ENCODE assay signal across 9 cellular contexts in the genomic region with DNA sequence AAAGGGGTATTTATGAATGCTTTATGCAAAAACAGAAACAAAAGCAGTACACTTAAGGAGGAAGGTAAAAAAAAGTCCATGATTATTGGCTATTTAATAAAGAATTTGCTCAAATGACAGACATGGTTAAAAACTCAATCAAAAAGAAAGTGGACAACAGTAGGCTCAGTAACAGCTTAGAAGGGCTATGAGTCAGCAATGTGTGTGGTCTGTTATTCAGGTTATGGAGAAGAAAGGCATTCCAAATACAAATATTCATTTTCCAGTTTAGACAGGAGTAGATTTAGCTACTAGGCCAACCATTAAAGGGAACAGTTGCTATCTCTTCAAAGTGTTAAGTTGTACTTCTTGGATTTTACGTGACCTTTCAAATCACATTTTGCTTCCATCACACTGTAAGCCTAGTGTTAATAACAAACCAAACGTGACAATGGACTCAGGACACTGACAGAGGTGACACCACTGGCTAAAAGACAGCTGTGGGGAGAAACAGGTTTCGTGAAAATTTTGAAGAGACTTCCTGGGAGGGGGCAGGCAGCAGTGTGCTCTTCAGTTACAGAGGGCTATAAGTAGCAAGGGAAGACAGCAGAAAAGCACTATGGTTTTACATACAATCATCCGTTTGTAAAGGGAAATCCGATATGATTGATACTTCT. TPM values are rescaled to one million over a fixed set of nuclear protein-coding genes. Genes with fewer than 3 reads are reported as not detected.
A peak's percentile ranks its signal among the peaks of the same experiment; 100 is the strongest.
DNase-seq lines count a peak whose midpoint lies in the region; ATAC-seq and TF ChIP-seq lines count a peak whose summit lies in the region.
"Had no signal": no experiment of that assay in that cellular context is flagged by ENCODE, and none has a peak within 500 bp of the region (broad histone marks: within the 10 kb centered on the region; RNA-seq: fewer than 3 reads in every experiment).

No MANE protein-coding gene starts in this region.

- intact Hi-C loops in activated T-helper 2 cell treated with anti-CD3 and anti-CD28 coated beads, Interferon-gamma antibody, Interleukin-2, Interleukin-4, amounts not matched to agents 10 μg/mL and 5 μg/mL and 100 μg/mL, durations not matched to agents 14 hours and 24 hours and 36 hours (cut with micrococcal nuclease) = no loop called here
- intact Hi-C loops in thyroid gland (cut with DNase I) = no loop called here

- no peaks in the 10 kb centered on the region for H3K9me3 ChIP-seq in thyroid gland

- peaks cover 29% of the 10 kb centered on the region for H3K4me1 Mint-ChIP-seq in activated naive CD4-positive, alpha-beta T cell treated with anti-CD3 and anti-CD28 coated beads, Interleukin-2, amount 10 ng/mL, durations not matched to agents 7 days and 5 days
- peaks cover 21% of the 10 kb centered on the region for H3K4me1 Mint-ChIP-seq in activated T-helper 2 cell treated with anti-CD3 and anti-CD28 coated beads, Interferon-gamma antibody, Interleukin-2, Interleukin-4, amounts not matched to agents 10 μg/mL and 5 μg/mL and 100 μg/mL, durations not matched to agents 14 hours and 24 hours and 36 hours (ENCODE audit: low read depth)

- H3K27me3 ChIP-seq in thyroid gland = no peaks in the 10 kb centered on the region

- no peak for TF ChIP-seq POLR2A in thyroid gland (IDR thresholded peaks at IDR 0.05)

- DNase-seq in activated naive CD4-positive, alpha-beta T cell treated with anti-CD3 and anti-CD28 coated beads, Interleukin-2, amount 10 ng/mL, durations not matched to agents 7 days and 5 days = no peak
- no peak for DNase-seq in activated naive CD4-positive, alpha-beta T cell (lab: John Stamatoyannopoulos, UW)
- DNase-seq in activated T-helper 2 cell treated with anti-CD3 and anti-CD28 coated beads, Interferon-gamma antibody, Interleukin-2, Interleukin-4, amounts not matched to agents 10 μg/mL and 5 μg/mL and 100 μg/mL, durations not matched to agents 14 hours and 24 hours and 36 hours (ENCODE audit: low spot score) = no peak
- peak; percentile 48 for DNase-seq in hepatic stellate cell (ENCODE audit: low spot score)
- no peak for DNase-seq in thyroid gland
- DNase-seq in NCI-H1694 (lab: John Stamatoyannopoulos, UW) = no peak
- DNase-seq: NCI-H2029 treated with DMSO at 0.1 percent for 48 hours had no signal

- no peaks in the 10 kb centered on the region for H3K27me3 Mint-ChIP-seq in activated naive CD4-positive, alpha-beta T cell treated with anti-CD3 and anti-CD28 coated beads, Interleukin-2, amount 10 ng/mL, durations not matched to agents 7 days and 5 days
- no peaks in the 10 kb centered on the region for H3K27me3 Mint-ChIP-seq in activated T-helper 2 cell treated with anti-CD3 and anti-CD28 coated beads, Interferon-gamma antibody, Interleukin-2, Interleukin-4, amounts not matched to agents 10 μg/mL and 5 μg/mL and 100 μg/mL, durations not matched to agents 14 hours and 24 hours and 36 hours (ENCODE audit: low read depth)

- H3K4me3 Mint-ChIP-seq in activated naive CD4-positive, alpha-beta T cell treated with anti-CD3 and anti-CD28 coated beads, Interleukin-2, amount 10 ng/mL, durations not matched to agents 7 days and 5 days = no peak overlapping the region
- H3K4me3 Mint-ChIP-seq in activated T-helper 2 cell treated with anti-CD3 and anti-CD28 coated beads, Interferon-gamma antibody, Interleukin-2, Interleukin-4, amounts not matched to agents 10 μg/mL and 5 μg/mL and 100 μg/mL, durations not matched to agents 14 hours and 24 hours and 36 hours (ENCODE audit: low read depth) = no peak overlapping the region

- no peak overlapping the region for H3K4me3 ChIP-seq in thyroid gland (replicated peaks in 1 of 3)

- H3K36me3 Mint-ChIP-seq in activated naive CD4-positive, alpha-beta T cell treated with anti-CD3 and anti-CD28 coated beads, Interleukin-2, amount 10 ng/mL, durations not matched to agents 7 days and 5 days = peaks cover 18% of the 10 kb centered on the region
- peaks cover 7% of the 10 kb centered on the region for H3K36me3 Mint-ChIP-seq in activated T-helper 2 cell treated with anti-CD3 and anti-CD28 coated beads, Interferon-gamma antibody, Interleukin-2, Interleukin-4, amounts not matched to agents 10 μg/mL and 5 μg/mL and 100 μg/mL, durations not matched to agents 14 hours and 24 hours and 36 hours (ENCODE audit: low read depth)

- peak overlapping the region in 2 of 3 donors; percentile 46 to 67 for H3K27ac ChIP-seq in thyroid gland

- no peak for ATAC-seq in HG02642 (IDR thresholded peaks at IDR 0.05; ENCODE audit: poor library complexity, unreplicated experiment)
- ATAC-seq in GM19452 (IDR thresholded peaks at IDR 0.05; ENCODE audit: unreplicated experiment) = no peak

- peak overlapping the region; percentile 19 for H3K27ac Mint-ChIP-seq in activated naive CD4-positive, alpha-beta T cell treated with anti-CD3 and anti-CD28 coated beads, Interleukin-2, amount 10 ng/mL, durations not matched to agents 7 days and 5 days
- H3K27ac Mint-ChIP-seq in activated T-helper 2 cell treated with anti-CD3 and anti-CD28 coated beads, Interferon-gamma antibody, Interleukin-2, Interleukin-4, amounts not matched to agents 10 μg/mL and 5 μg/mL and 100 μg/mL, durations not matched to agents 14 hours and 24 hours and 36 hours = peak overlapping the region; percentile 23

- whole genome bisulfite sequencing in thyroid gland, 2 donors = 83 to 91% methylated on average over 5 of the region's 5 CpGs

- CTCF ChIA-PET in activated naive CD4-positive, alpha-beta T cell treated with anti-CD3 and anti-CD28 coated beads, Interleukin-2, amount 10 ng/mL, durations not matched to agents 7 days and 5 days (lab: Charles Lee) = interaction anchor here (1.2 to 3.2 kb wide), 3 partner anchors 9 to 81 kb away, joined by 5 to 12 read pairs (median 6); no protein-coding TSS in a partner anchor

- no peak for TF ChIP-seq CTCF in thyroid gland (IDR thresholded peaks at IDR 0.05)

- peaks cover 0 to 4% of the 10 kb centered on the region in 2 donors for H3K36me3 ChIP-seq in thyroid gland

- peaks cover 0 to 5% of the 10 kb centered on the region in 2 donors for H3K4me1 ChIP-seq in thyroid gland

- no peaks in the 10 kb centered on the region for H3K9me3 Mint-ChIP-seq in activated naive CD4-positive, alpha-beta T cell treated with anti-CD3 and anti-CD28 coated beads, Interleukin-2, amount 10 ng/mL, durations not matched to agents 7 days and 5 days
- no peaks in the 10 kb centered on the region for H3K9me3 Mint-ChIP-seq in activated T-helper 2 cell treated with anti-CD3 and anti-CD28 coated beads, Interferon-gamma antibody, Interleukin-2, Interleukin-4, amounts not matched to agents 10 μg/mL and 5 μg/mL and 100 μg/mL, durations not matched to agents 14 hours and 24 hours and 36 hours

RNA-seq across cellular contexts. Expression of gene MYO5C, which starts 41.7 kb away (rescaled TPM):
- 0.32 and 0.64 TPM in 2 replicates for total RNA-seq in activated T-helper 2 cell treated with anti-CD3 and anti-CD28 coated beads, Interferon-gamma antibody, Interleukin-2, Interleukin-4, amounts not matched to agents 10 μg/mL and 5 μg/mL and 100 μg/mL, durations not matched to agents 14 hours and 24 hours and 36 hours
- 100 to 1,000 TPM in 2 of 4 donors, 10 to 100 TPM in 2; 84.0 to 130 (median 101) TPM for total RNA-seq in thyroid gland

Comparison
In these comparisons a context has a peak if more than half of its experiments do, and no peak if none do; other contexts are left out.
1. RNA of gene MYO5C, which starts 41.7 kb away (total RNA-seq): 84.0 to 130 TPM in thyroid gland; 0.32 to 0.64 TPM in activated T-helper 2 cell treated with anti-CD3 and anti-CD28 coated beads, Interferon-gamma antibody, Interleukin-2, Interleukin-4, amounts not matched to agents 10 μg/mL and 5 μg/mL and 100 μg/mL, durations not matched to agents 14 hours and 24 hours and 36 hours; every median in the first group is over 10 times any median in the second.